In the genomic region with DNA sequence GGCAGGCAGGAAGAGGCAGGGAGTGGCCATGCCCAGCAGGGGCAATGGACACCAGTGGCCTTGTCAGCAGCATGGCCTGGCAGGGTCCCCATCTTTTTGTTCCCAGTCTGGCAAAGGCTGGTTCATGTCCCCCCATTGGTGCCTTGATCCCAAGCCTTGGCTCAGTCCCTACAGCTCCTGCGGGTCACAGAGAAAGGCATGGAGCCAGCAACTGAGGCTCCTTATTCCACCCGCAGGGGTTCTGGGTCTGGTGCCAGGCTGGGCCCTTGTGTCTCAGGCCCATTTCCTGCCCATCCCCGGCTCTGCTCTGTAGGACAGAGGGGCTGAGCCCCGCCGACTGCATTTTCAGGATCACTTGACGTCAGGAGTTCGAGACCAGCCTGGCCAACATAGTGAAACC, we compare ENCODE assay signal across 15 cellular contexts. TPM values are rescaled to one million over a fixed set of nuclear protein-coding genes. Genes with fewer than 3 reads are reported as not detected.
DNase-seq lines count a peak whose midpoint lies in the region; ATAC-seq and TF ChIP-seq lines count a peak whose summit lies in the region.
"Had no signal": no experiment of that assay in that cellular context is flagged by ENCODE, and none has a peak within 500 bp of the region (broad histone marks: within the 10 kb centered on the region; RNA-seq: fewer than 3 reads in every experiment).

No MANE protein-coding gene starts in this region.

- H3K27me3 ChIP-seq in lower lobe of right lung (ENCODE audit: low read depth) (no peaks in the 10 kb centered on the region), upper lobe of right lung (no peaks in the 10 kb centered on the region), left lung (no peaks in the 10 kb centered on the region)
- H3K27me3 ChIP-seq: body of pancreas, tibial artery had no signal

- peaks cover 55% of the 10 kb centered on the region for H3K4me1 ChIP-seq in lower lobe of right lung
- H3K4me1 ChIP-seq in upper lobe of right lung, result peaks cover 25% of the 10 kb centered on the region
- H3K4me1 ChIP-seq in left lung, result peaks cover 0 to 66% of the 10 kb centered on the region in 2 donors
- H3K4me1 ChIP-seq: body of pancreas, tibial artery had no signal

- DNase-seq in activated naive CD4-positive, alpha-beta T cell treated with Interleukin-2 at 50 U/mL for 16 hours, result no peak
- DNase-seq in lower lobe of right lung, result no peak
- DNase-seq in upper lobe of right lung, result no peak
- DNase-seq in cortex of kidney (lab: John Stamatoyannopoulos, UW), result no peak
- DNase-seq in left lung, result no peak
- DNase-seq: activated CD4-positive, alpha-beta T cell treated with anti-CD3 and anti-CD28 coated beads for 1 hour; body of pancreas; hippocampal formation; MM.1S; RPMI8226 had no signal

- H3K4me3 ChIP-seq in lower lobe of right lung (no peak overlapping the region), upper lobe of right lung (no peak overlapping the region), left lung (no peak overlapping the region)
- H3K4me3 ChIP-seq: body of pancreas, tibial artery had no signal

- H3K27ac Mint-ChIP-seq in activated naive CD4-positive, alpha-beta T cell treated with anti-CD3 and anti-CD28 coated beads, Interleukin-2, amount 50 U/mL, for 24 hours, result peak overlapping the region; percentile 77

- ATAC-seq in lower lobe of right lung (no peak), upper lobe of right lung (no peak), GM21447 (IDR thresholded peaks at IDR 0.05; ENCODE audit: unreplicated experiment) (no peak), left lung (no peak)
- ATAC-seq: body of pancreas had no signal

- peaks cover 16% of the 10 kb centered on the region for H3K36me3 Mint-ChIP-seq in activated naive CD4-positive, alpha-beta T cell treated with anti-CD3 and anti-CD28 coated beads, Interleukin-2, amount 50 U/mL, for 24 hours

- intact Hi-C loops in lower lobe of right lung (cut with DNase I) (no loop called here), upper lobe of right lung (cut with DNase I) (no loop called here), left lung (cut with DNase I) (no loop called here)

- peaks cover 95% of the 10 kb centered on the region for H3K4me1 Mint-ChIP-seq in activated naive CD4-positive, alpha-beta T cell treated with anti-CD3 and anti-CD28 coated beads, Interleukin-2, amount 50 U/mL, for 24 hours

- H3K36me3 ChIP-seq in lower lobe of right lung (peaks cover 8% of the 10 kb centered on the region), upper lobe of right lung (no peaks in the 10 kb centered on the region), left lung (peaks cover 0 to 45% of the 10 kb centered on the region in 2 donors)
- H3K36me3 ChIP-seq: tibial artery had no signal

- H3K4me3 Mint-ChIP-seq in activated naive CD4-positive, alpha-beta T cell treated with anti-CD3 and anti-CD28 coated beads, Interleukin-2, amount 50 U/mL, for 24 hours, result no peak overlapping the region

- H3K27ac ChIP-seq in VCaP (0 out of 2 replicates have a peak overlapping the region, but pooled peaks have one; percentile 93), lower lobe of right lung (peak overlapping the region; percentile 8), upper lobe of right lung (peak overlapping the region; percentile 30), left lung (peak overlapping the region in 1 of 2 donors; percentile 55)
- H3K27ac ChIP-seq: body of pancreas, tibial artery had no signal

- H3K9me3 ChIP-seq in lower lobe of right lung (no peaks in the 10 kb centered on the region), upper lobe of right lung (no peaks in the 10 kb centered on the region), left lung (no peaks in the 10 kb centered on the region)
- H3K9me3 ChIP-seq: body of pancreas had no signal

- H3K27me3 Mint-ChIP-seq in activated naive CD4-positive, alpha-beta T cell treated with anti-CD3 and anti-CD28 coated beads, Interleukin-2, amount 50 U/mL, for 24 hours, result no peaks in the 10 kb centered on the region

- H3K9me3 Mint-ChIP-seq in activated naive CD4-positive, alpha-beta T cell treated with anti-CD3 and anti-CD28 coated beads, Interleukin-2, amount 50 U/mL, for 24 hours, result no peaks in the 10 kb centered on the region
- H3K9me3 Mint-ChIP-seq: activated T-helper 1 cell treated with anti-CD3 and anti-CD28 coated beads, Interleukin-12 subunit alpha, Interleukin-12 subunit beta, Interleukin-2, Interleukin-4 antibody, amounts not matched to agents 30 ng/mL and 10 ng/mL and 1 ng/mL, durations not matched to agents 14 hours and 24 hours and 36 hours had no signal

- TF ChIP-seq CTCF in VCaP (conservative IDR thresholded peaks at IDR 0.05), result no peak
- no peak for TF ChIP-seq CTCF in lower lobe of right lung (IDR thresholded peaks at IDR 0.05)
- no peak for TF ChIP-seq CTCF in upper lobe of right lung (IDR thresholded peaks at IDR 0.05)
- no peak for TF ChIP-seq CTCF in left lung (IDR thresholded peaks at IDR 0.05)

RNA-seq across cellular contexts. Expression of a gene that starts 14.0 kb away (rescaled TPM):
- total RNA-seq in lower lobe of right lung (82.5 TPM), upper lobe of right lung (38.7 TPM), left lung (10 to 100 TPM; 26.8 to 37.2 TPM)

RNA-seq across cellular contexts. Expression of a gene that starts 48.5 kb away (rescaled TPM):
- total RNA-seq in lower lobe of right lung (61.9 TPM), upper lobe of right lung (53.8 TPM), left lung (10 to 100 TPM; 51.8 to 72.0 TPM)
